ENCODE assay signal across 9 cellular contexts in the genomic region with DNA sequence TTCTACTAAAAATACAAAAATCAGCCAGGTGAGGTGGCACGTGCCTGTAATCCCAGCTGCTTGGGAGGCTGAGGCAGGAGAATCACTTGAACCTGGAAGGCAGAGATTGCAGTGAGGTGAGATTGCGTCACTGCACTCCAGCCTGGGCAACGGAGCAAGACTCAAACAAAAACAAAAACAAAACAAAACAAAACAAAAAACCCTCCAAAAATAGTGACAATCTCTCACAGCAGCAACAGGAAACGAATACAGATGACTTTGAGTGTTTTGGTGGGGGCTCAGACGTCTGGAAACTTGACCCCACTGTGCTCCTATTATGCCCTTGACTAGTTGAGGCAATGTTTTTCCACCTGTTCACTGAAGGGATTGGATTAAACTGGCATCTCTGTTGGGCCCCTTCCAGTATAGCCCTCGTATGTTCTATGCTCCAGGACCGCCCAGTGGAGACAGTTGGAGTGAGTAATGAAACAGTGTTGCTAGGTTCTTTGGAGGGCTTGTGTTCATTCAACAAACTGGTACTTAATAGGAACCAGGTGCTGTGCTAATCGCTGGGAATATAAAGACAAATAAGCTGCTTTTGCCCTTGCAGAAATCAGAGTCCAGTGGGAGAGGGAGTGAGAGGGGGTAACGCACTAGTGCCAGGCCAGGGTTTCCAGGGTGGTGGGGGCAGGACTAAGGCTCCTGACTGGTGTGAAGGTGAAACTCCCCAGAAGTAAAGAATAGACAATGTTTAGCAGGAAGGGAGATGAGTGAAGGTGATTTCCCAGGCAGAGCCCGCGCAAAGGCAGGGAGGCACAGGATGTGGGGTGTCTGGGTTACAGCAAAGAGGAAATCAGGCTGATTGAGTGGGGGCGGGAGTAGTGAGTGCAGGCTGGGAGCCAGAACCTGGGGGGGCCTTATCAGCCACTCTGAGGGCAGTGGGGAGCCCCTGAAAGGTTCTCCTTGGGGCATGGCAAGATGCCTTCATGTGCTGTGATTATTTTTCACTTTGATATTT.
DNase-seq lines count a peak whose midpoint lies in the region; ATAC-seq and TF ChIP-seq lines count a peak whose summit lies in the region.
"Had no signal": no experiment of that assay in that cellular context is flagged by ENCODE, and none has a peak within 500 bp of the region (broad histone marks: within the 10 kb centered on the region; RNA-seq: fewer than 3 reads in every experiment).

No MANE protein-coding gene starts in this region.

- no peak for TF ChIP-seq CTCF in RWPE1 (conservative IDR thresholded peaks at IDR 0.05; ENCODE audit: low read depth)

- POLR2A ChIA-PET in RWPE1 (lab: Yijun Ruan, JAX; ENCODE audit: low non-redundant PET): no interaction called here

- CTCF ChIA-PET in RWPE1 (lab: Yijun Ruan, JAX): interaction anchor here (0.7 kb wide), 1 partner anchor 843 kb away, joined by 3 read pairs; no protein-coding TSS in a partner anchor

- peak; percentile 88 for ATAC-seq in GM18909 (IDR thresholded peaks at IDR 0.05; ENCODE audit: poor library complexity, unreplicated experiment)
- peak; percentile 93 for ATAC-seq in HG03378 (IDR thresholded peaks at IDR 0.05; ENCODE audit: unreplicated experiment)

- H3K27ac ChIP-seq in RWPE1: no peak overlapping the region
- H3K27ac ChIP-seq: thoracic aorta had no signal

- peak; percentile 74 for DNase-seq in activated CD4-positive, alpha-beta T cell treated with anti-CD3 and anti-CD28 coated beads, Interleukin-2, amount 50 U/mL, for 1 hour
- DNase-seq in left kidney (ENCODE audit: low read depth, low spot score): peak; percentile 20
- no peak for DNase-seq in RWPE1 (ENCODE audit: low spot score)
- DNase-seq in UCSD-AML1 (lab: John Stamatoyannopoulos, UW; ENCODE audit: unreplicated experiment): no peak
- DNase-seq in hypothalamus (lab: John Stamatoyannopoulos, UW): no peak
- no peak for DNase-seq in EL

Comparison
In these comparisons a context has a peak if more than half of its experiments do, and no peak if none do; other contexts are left out.
1. DNase-seq: peak in activated CD4-positive, alpha-beta T cell treated with anti-CD3 and anti-CD28 coated beads, Interleukin-2, amount 50 U/mL, for 1 hour (single experiment) and left kidney (single experiment); none in RWPE1 (single experiment), UCSD-AML1 (single experiment), hypothalamus (0 of 51) and EL (single experiment).